24 cellular contexts compared by ENCODE assay signal in the genomic region with DNA sequence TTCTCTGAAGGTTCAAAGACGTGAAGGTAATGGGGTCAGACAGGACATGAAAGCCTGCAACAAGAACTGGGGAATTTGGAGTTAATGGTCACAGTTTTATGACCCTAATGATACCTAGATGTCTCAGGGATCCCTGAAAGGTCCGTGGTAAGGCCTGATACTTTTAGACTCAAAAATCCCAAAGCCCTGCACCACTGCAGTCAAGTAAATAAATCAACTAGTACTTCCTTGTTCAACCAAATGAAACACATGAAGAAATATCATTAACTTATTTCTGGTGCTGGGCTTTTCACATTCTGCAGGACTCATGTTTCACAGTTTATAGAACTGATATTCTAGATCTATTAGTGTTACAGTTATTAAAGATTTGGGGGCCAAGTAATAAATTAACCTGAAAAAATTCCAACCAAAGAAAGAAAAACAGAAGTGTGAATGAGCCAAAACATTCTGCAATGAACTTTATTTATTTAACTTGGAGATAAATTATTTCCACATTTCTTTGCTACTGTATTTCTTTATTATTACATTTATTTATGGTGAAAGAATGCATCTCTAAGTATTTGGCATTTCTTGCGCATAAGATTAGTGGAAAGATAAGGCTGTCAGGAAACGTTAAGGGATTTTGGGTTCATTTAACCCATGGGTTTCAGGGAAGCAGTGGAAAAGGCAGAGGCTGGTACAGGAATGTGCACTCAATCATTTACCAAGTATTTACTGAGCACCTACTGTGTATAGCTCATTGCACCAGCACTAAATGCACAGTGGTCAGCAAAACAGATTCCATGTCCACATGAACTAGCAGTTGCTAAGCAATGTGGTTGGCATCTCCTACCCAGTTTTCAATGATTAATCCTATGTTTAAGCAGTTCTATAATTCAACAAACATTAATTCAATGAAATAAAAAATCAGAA. TPM values are rescaled to one million over a fixed set of nuclear protein-coding genes. Genes with fewer than 3 reads are reported as not detected.
A peak's percentile ranks its signal among the peaks of the same experiment; 100 is the strongest.
DNase-seq lines count a peak whose midpoint lies in the region; ATAC-seq and TF ChIP-seq lines count a peak whose summit lies in the region.
"Had no signal": no experiment of that assay in that cellular context is flagged by ENCODE, and none has a peak within 500 bp of the region (broad histone marks: within the 10 kb centered on the region; RNA-seq: fewer than 3 reads in every experiment).

No MANE protein-coding gene starts in this region.

- no peak overlapping the region for H2BK120ac ChIP-seq in mesenchymal stem cell (ENCODE audit: low read depth, low read length)

- intact Hi-C loops in naive thymus-derived CD4-positive, alpha-beta T cell (cut with micrococcal nuclease): no loop called here

- H3K4me3 Mint-ChIP-seq in naive thymus-derived CD4-positive, alpha-beta T cell: no peak overlapping the region
- H3K4me3 Mint-ChIP-seq: activated CD4-positive, alpha-beta T cell treated with anti-CD3 and anti-CD28 coated beads for 36 hours; activated CD8-positive, alpha-beta memory T cell treated with anti-CD3 and anti-CD28 coated beads, Interleukin-2, amount 10 ng/mL, durations not matched to agents 7 days and 5 days; CD8-positive, alpha-beta memory T cell; naive B cell; stimulated activated naive B cell treated with anti-CD40 and anti-IgM and Interleukin-4, amounts not matched to agents 10 μg/mL and 1 μg/mL and 100 μg/mL, for 72 hours had no signal

- ATAC-seq in HG03045 (IDR thresholded peaks at IDR 0.05; ENCODE audit: unreplicated experiment) (no peak), HG02642 (IDR thresholded peaks at IDR 0.05; ENCODE audit: poor library complexity, unreplicated experiment) (no peak)
- no peak for ATAC-seq in naive thymus-derived CD4-positive, alpha-beta T cell
- ATAC-seq: activated CD4-positive, alpha-beta T cell treated with anti-CD3 and anti-CD28 coated beads for 36 hours; activated CD8-positive, alpha-beta memory T cell treated with anti-CD3 and anti-CD28 coated beads, Interleukin-2, amount 10 ng/mL, durations not matched to agents 7 days and 5 days; HCT116; stimulated activated naive B cell treated with anti-CD40 and anti-IgM and Interleukin-4, amounts not matched to agents 10 μg/mL and 1 μg/mL and 100 μg/mL, for 72 hours had no signal

- H2BK12ac ChIP-seq in mesenchymal stem cell (ENCODE audit: low read length in 2 of 2): no peak overlapping the region

- no peak overlapping the region for H4K8ac ChIP-seq in mesenchymal stem cell (ENCODE audit: low read length)

- POLR2A ChIA-PET in naive thymus-derived CD4-positive, alpha-beta T cell (lab: Charles Lee): no interaction called here

- H2BK5ac ChIP-seq in mesenchymal stem cell (ENCODE audit: low read depth, low read length, poor library complexity, severe bottlenecking): peak overlapping the region; percentile 66

- H3K4me3 ChIP-seq in epithelial cell of proximal tubule (ENCODE audit: low read depth, low read length) (peak overlapping the region; percentile 25), mesenchymal stem cell (ENCODE audit: insufficient read depth in 1 of 2, low read depth in 1 of 2, low read length in 2 of 2) (no peak overlapping the region)
- no peak overlapping the region for H3K4me3 ChIP-seq in naive thymus-derived CD4-positive, alpha-beta T cell (ENCODE audit: low read length)
- H3K4me3 ChIP-seq: skin epidermis, thoracic aorta had no signal

- H3K27me3 Mint-ChIP-seq in naive thymus-derived CD4-positive, alpha-beta T cell: peaks cover 3 to 15% (median 11%) of the 10 kb centered on the region in 5 donors

- H3K23ac ChIP-seq in mesenchymal stem cell (ENCODE audit: low read length in 2 of 2): no peak overlapping the region

- TF ChIP-seq CTCF in epithelial cell of proximal tubule (conservative IDR thresholded peaks at IDR 0.05; ENCODE audit: low read depth, low read length): no peak

- DNase-seq in M059J (ENCODE audit: low read depth) (peak; percentile 34), epithelial cell of proximal tubule (ENCODE audit: low read depth) (peak; percentile 94), mesenchymal stem cell (no peak), NCI-H2171 (lab: John Stamatoyannopoulos, UW) (no peak)
- no peak for DNase-seq in naive thymus-derived CD4-positive, alpha-beta T cell
- DNase-seq: activated CD4-positive, alpha-beta T cell treated with anti-CD3 and anti-CD28 coated beads for 36 hours; activated CD8-positive, alpha-beta memory T cell treated with anti-CD3 and anti-CD28 coated beads, Interleukin-2, amount 10 ng/mL, durations not matched to agents 7 days and 5 days; AML-193; caudate nucleus; CD8-positive, alpha-beta memory T cell; naive B cell; NCI-H1436 treated with DMSO at 0.1 percent for 48 hours; NCI-H748 treated with DMSO at 0.1 percent for 48 hours; SHP77; stimulated activated CD4-positive, alpha-beta T cell treated with anti-CD3 and anti-CD28 coated beads, Interleukin-2, amount 100 ng/mL, for 24 hours; stimulated activated naive B cell treated with anti-CD40 and anti-IgM and Interleukin-4, amounts not matched to agents 10 μg/mL and 1 μg/mL and 100 μg/mL, for 72 hours; T-helper 1 cell had no signal

- H3K14ac ChIP-seq in mesenchymal stem cell (ENCODE audit: low read length in 2 of 2): no peak overlapping the region

- H2AK5ac ChIP-seq in mesenchymal stem cell (ENCODE audit: low read length, severe bottlenecking): peak overlapping the region; percentile 93

- H3K4me2 ChIP-seq in mesenchymal stem cell (ENCODE audit: low read length, poor library complexity, severe bottlenecking): peak overlapping the region; percentile 49

- H4K91ac ChIP-seq in mesenchymal stem cell (ENCODE audit: low read length): no peak overlapping the region

- H3K4me1 ChIP-seq in mesenchymal stem cell (ENCODE audit: control insufficient read depth, insufficient read depth, low read depth, low read length): peaks cover 9% of the 10 kb centered on the region
- no peaks in the 10 kb centered on the region for H3K4me1 ChIP-seq in naive thymus-derived CD4-positive, alpha-beta T cell (ENCODE audit: control insufficient read depth in 2 of 2, insufficient read depth in 2 of 2, low read length in 2 of 2)

- CTCF ChIA-PET in naive thymus-derived CD4-positive, alpha-beta T cell (lab: Charles Lee): no interaction called here

- H3K18ac ChIP-seq in mesenchymal stem cell (ENCODE audit: low read depth in 1 of 2, low read length in 2 of 2): no peak overlapping the region

- no peaks in the 10 kb centered on the region for H3K36me3 ChIP-seq in mesenchymal stem cell (ENCODE audit: control insufficient read depth in 1 of 2, insufficient read depth in 2 of 2, low read depth in 1 of 2, low read length in 2 of 2)
- H3K36me3 ChIP-seq in naive thymus-derived CD4-positive, alpha-beta T cell (ENCODE audit: control insufficient read depth in 2 of 3, insufficient read depth in 3 of 3, low read length in 3 of 3): no peaks in the 10 kb centered on the region
- H3K36me3 ChIP-seq: thoracic aorta had no signal

- no peaks in the 10 kb centered on the region for H3K9me3 ChIP-seq in mesenchymal stem cell (ENCODE audit: control insufficient read depth, low read length)
- H3K9me3 ChIP-seq in naive thymus-derived CD4-positive, alpha-beta T cell (ENCODE audit: control insufficient read depth in 2 of 3, low read length in 3 of 3): no peaks in the 10 kb centered on the region
- H3K9me3 ChIP-seq: thoracic aorta had no signal

- peaks cover 0 to 5% (median 0%) of the 10 kb centered on the region in 11 donors for H3K9me3 Mint-ChIP-seq in naive thymus-derived CD4-positive, alpha-beta T cell
- H3K9me3 Mint-ChIP-seq: stimulated activated naive B cell treated with anti-CD40 and anti-IgM and Interleukin-4, amounts not matched to agents 10 μg/mL and 1 μg/mL and 100 μg/mL, for 72 hours had no signal

- no peak overlapping the region for H2AFZ ChIP-seq in mesenchymal stem cell (ENCODE audit: low read depth, low read length)
- H2AFZ ChIP-seq: parathyroid adenoma had no signal

- H3K4ac ChIP-seq in mesenchymal stem cell (ENCODE audit: low read depth in 1 of 2, low read length in 2 of 2): no peak overlapping the region

- no peaks in the 10 kb centered on the region for H3K36me3 Mint-ChIP-seq in naive thymus-derived CD4-positive, alpha-beta T cell
- H3K36me3 Mint-ChIP-seq: activated CD8-positive, alpha-beta memory T cell treated with anti-CD3 and anti-CD28 coated beads, Interleukin-2, amount 10 ng/mL, durations not matched to agents 7 days and 5 days; CD8-positive, alpha-beta memory T cell; naive B cell; stimulated activated naive B cell treated with anti-CD40 and anti-IgM and Interleukin-4, amounts not matched to agents 10 μg/mL and 1 μg/mL and 100 μg/mL, for 72 hours had no signal

- peak overlapping the region; percentile 99 for H3K27ac ChIP-seq in mesenchymal stem cell (ENCODE audit: low read length, poor library complexity, severe bottlenecking)
- no peak overlapping the region for H3K27ac ChIP-seq in naive thymus-derived CD4-positive, alpha-beta T cell (ENCODE audit: low read depth, low read length)
- H3K27ac ChIP-seq: parathyroid adenoma, skin epidermis had no signal

- H3K79me1 ChIP-seq in mesenchymal stem cell (replicated peaks; ENCODE audit: low read length, poor library complexity, severe bottlenecking): no peaks in the 10 kb centered on the region

- no peak overlapping the region for H3K27ac Mint-ChIP-seq in naive thymus-derived CD4-positive, alpha-beta T cell
- H3K27ac Mint-ChIP-seq: activated CD4-positive, alpha-beta T cell treated with anti-CD3 and anti-CD28 coated beads for 36 hours; activated CD8-positive, alpha-beta memory T cell treated with anti-CD3 and anti-CD28 coated beads, Interleukin-2, amount 10 ng/mL, durations not matched to agents 7 days and 5 days; CD8-positive, alpha-beta memory T cell; naive B cell; stimulated activated naive B cell treated with anti-CD40 and anti-IgM and Interleukin-4, amounts not matched to agents 10 μg/mL and 1 μg/mL and 100 μg/mL, for 72 hours had no signal

- 64% methylated on average over 4 of the region's 4 CpGs for WGBS in mesenchymal stem cell

- no peaks in the 10 kb centered on the region for H3K4me1 Mint-ChIP-seq in naive thymus-derived CD4-positive, alpha-beta T cell
- H3K4me1 Mint-ChIP-seq: activated CD4-positive, alpha-beta T cell treated with anti-CD3 and anti-CD28 coated beads for 36 hours; activated CD8-positive, alpha-beta memory T cell treated with anti-CD3 and anti-CD28 coated beads, Interleukin-2, amount 10 ng/mL, durations not matched to agents 7 days and 5 days; CD8-positive, alpha-beta memory T cell; naive B cell; stimulated activated naive B cell treated with anti-CD40 and anti-IgM and Interleukin-4, amounts not matched to agents 10 μg/mL and 1 μg/mL and 100 μg/mL, for 72 hours had no signal

- H3K27me3 ChIP-seq in mesenchymal stem cell (ENCODE audit: control insufficient read depth in 1 of 2, insufficient read depth in 1 of 2, low read length in 2 of 2): no peaks in the 10 kb centered on the region
- H3K27me3 ChIP-seq in naive thymus-derived CD4-positive, alpha-beta T cell (ENCODE audit: control insufficient read depth in 2 of 2, insufficient read depth in 2 of 2, low read length in 2 of 2): no peaks in the 10 kb centered on the region

- no peak overlapping the region for H3K9ac ChIP-seq in mesenchymal stem cell (ENCODE audit: low read length)
- H3K9ac ChIP-seq: parathyroid adenoma had no signal

- H2BK15ac ChIP-seq in mesenchymal stem cell (ENCODE audit: low read depth, poor library complexity, severe bottlenecking): no peak overlapping the region

RNA-seq across cellular contexts. Expression of gene WDFY3, which starts 8.7 kb away (rescaled TPM):
- total RNA-seq in M059J (2014; rRNA removed; shearing (Covaris generic)): 12.2 and 20.9 TPM in 2 replicates
- total RNA-seq in epithelial cell of proximal tubule: 23.6 and 35.1 TPM in 2 replicates
- polyA plus RNA-seq in mesenchymal stem cell (2013, experiment 1 of 2): 20.6 TPM
- polyA plus RNA-seq in mesenchymal stem cell (2013, experiment 2 of 2): 20.5 TPM
- total RNA-seq in naive thymus-derived CD4-positive, alpha-beta T cell: 10 to 100 TPM in 1 of 5 experiments, 1 to 10 TPM in 3, under 1 TPM in 1; 0.07 to 31.4 (median 1.6) TPM
- polyA plus RNA-seq in naive thymus-derived CD4-positive, alpha-beta T cell: not detected
- total RNA-seq: OCI-LY7 had no signal
- polyA plus RNA-seq: CD8-positive, alpha-beta memory T cell had no signal

Comparison
In these comparisons a context has a peak if more than half of its experiments do, and no peak if none do; other contexts are left out.
1. DNase-seq: peak in M059J (single experiment) and epithelial cell of proximal tubule (single experiment); none in mesenchymal stem cell (single experiment), naive thymus-derived CD4-positive, alpha-beta T cell (0 of 9) and NCI-H2171 (single experiment).